10 cellular contexts compared by ENCODE assay signal in genomic region chr16:16150117-16150877, GRCh38.
DNase-seq lines count a peak whose midpoint lies in the region; ATAC-seq and TF ChIP-seq lines count a peak whose summit lies in the region.
"Had no signal": no experiment of that assay in that cellular context is flagged by ENCODE, and none has a peak within 500 bp of the region (broad histone marks: within the 10 kb centered on the region; RNA-seq: fewer than 3 reads in every experiment).

No MANE protein-coding gene starts in this region.

- H3K4me1 ChIP-seq in colonic mucosa: no peaks in the 10 kb centered on the region
- H3K4me1 ChIP-seq in left lung: no peaks in the 10 kb centered on the region
- peaks cover 53% of the 10 kb centered on the region for H3K4me1 ChIP-seq in stomach smooth muscle (ENCODE audit: control insufficient read depth, insufficient read depth, low read length)

- peak; percentile 46 for ATAC-seq in left lung
- ATAC-seq in HG03378 (IDR thresholded peaks at IDR 0.05; ENCODE audit: unreplicated experiment): no peak
- ATAC-seq in GM21786 (IDR thresholded peaks at IDR 0.05; ENCODE audit: unreplicated experiment): no peak
- no peak for ATAC-seq in HG03342 (IDR thresholded peaks at IDR 0.05; ENCODE audit: unreplicated experiment)
- no peak for ATAC-seq in GM21515 (IDR thresholded peaks at IDR 0.05; ENCODE audit: unreplicated experiment)

- no peak for TF ChIP-seq CTCF in colonic mucosa (IDR thresholded peaks at IDR 0.05)
- no peak for TF ChIP-seq CTCF in left lung (IDR thresholded peaks at IDR 0.05)

- intact Hi-C loops in colonic mucosa (cut with DNase I): no loop called here
- intact Hi-C loops in left lung (cut with DNase I): no loop called here

- peak; percentile 82 for DNase-seq in LHCN-M2 (ENCODE audit: low read depth)
- DNase-seq in colonic mucosa: peak; percentile 24
- DNase-seq in left lung: no peak
- DNase-seq: activated T-cell treated with anti-CD3 and anti-CD28 coated beads, Interleukin-2, amount 50 U/mL, for 48 hours; HFFc6 had no signal

- no peak overlapping the region for H3K27ac ChIP-seq in colonic mucosa
- no peak overlapping the region for H3K27ac ChIP-seq in left lung
- peak overlapping the region; percentile 95 for H3K27ac ChIP-seq in stomach smooth muscle (ENCODE audit: low read length)

- H3K9me3 ChIP-seq in colonic mucosa (no peaks in the 10 kb centered on the region), left lung (no peaks in the 10 kb centered on the region), stomach smooth muscle (ENCODE audit: control insufficient read depth in 2 of 2, low read length in 2 of 2) (no peaks in the 10 kb centered on the region)

- H3K36me3 ChIP-seq in colonic mucosa (no peaks in the 10 kb centered on the region), left lung (peaks cover 0 to 7% of the 10 kb centered on the region in 2 donors), stomach smooth muscle (ENCODE audit: control insufficient read depth in 2 of 2, insufficient read depth in 2 of 2, low read length in 2 of 2) (peaks cover 2 to 3% of the 10 kb centered on the region in 2 donors)

- no peaks in the 10 kb centered on the region for H3K27me3 ChIP-seq in colonic mucosa
- H3K27me3 ChIP-seq in left lung: no peaks in the 10 kb centered on the region
- no peaks in the 10 kb centered on the region for H3K27me3 ChIP-seq in stomach smooth muscle (ENCODE audit: control insufficient read depth in 1 of 2, insufficient read depth in 2 of 2, low read length in 2 of 2)

- H3K4me3 ChIP-seq in colonic mucosa (no peak overlapping the region), left lung (no peak overlapping the region), stomach smooth muscle (ENCODE audit: low read length in 2 of 2) (peak overlapping the region; percentile 47 to 57)

- no peak overlapping the region for H3K9ac ChIP-seq in colonic mucosa (ENCODE audit: low read depth in 2 of 2, low read length in 2 of 2)
- H3K9ac ChIP-seq in stomach smooth muscle (ENCODE audit: low read length in 2 of 2): peak overlapping the region; percentile 33 to 64

Comparison
In these comparisons a context has a peak if more than half of its experiments do, and no peak if none do; other contexts are left out.
1. DNase-seq: peak in LHCN-M2 (single experiment) and colonic mucosa (single experiment); none in left lung (0 of 2).
2. H3K4me3 ChIP-seq: peak in stomach smooth muscle (2 of 2); none in colonic mucosa (single experiment) and left lung (0 of 2).
3. H3K9ac ChIP-seq: peak in stomach smooth muscle (2 of 2); none in colonic mucosa (0 of 2).